In genomic region chr7:81603-82342, GRCh38 we compare ENCODE assay signal across 19 cellular contexts.
A peak's percentile ranks its signal among the peaks of the same experiment; 100 is the strongest.
DNase-seq lines count a peak whose midpoint lies in the region; ATAC-seq, FAIRE-seq and TF ChIP-seq lines count a peak whose summit lies in the region.
"Had no signal": no experiment of that assay in that cellular context is flagged by ENCODE, and none has a peak within 500 bp of the region (broad histone marks: within the 10 kb centered on the region; RNA-seq: fewer than 3 reads in every experiment).

No MANE protein-coding gene starts in this region.

- no peak for ATAC-seq in GM21390 (IDR thresholded peaks at IDR 0.05; ENCODE audit: unreplicated experiment)

- peaks cover 39% of the 10 kb centered on the region for H3K4me1 Mint-ChIP-seq in neural progenitor cell
- H3K4me1 Mint-ChIP-seq in activated CD4-positive, alpha-beta T cell treated with anti-CD3 and anti-CD28 coated beads, Interleukin-2, amount 10 ng/mL, durations not matched to agents 7 days and 5 days: no peaks in the 10 kb centered on the region

- no peaks in the 10 kb centered on the region for H4K20me1 ChIP-seq in neural progenitor cell (ENCODE audit: low read depth)

- no peak overlapping the region for H3K4me2 ChIP-seq in neural progenitor cell

- H3K27me3 Mint-ChIP-seq in neural progenitor cell (ENCODE audit: insufficient read depth, low read depth): peaks cover 18% of the 10 kb centered on the region
- no peaks in the 10 kb centered on the region for H3K27me3 Mint-ChIP-seq in activated CD4-positive, alpha-beta T cell treated with anti-CD3 and anti-CD28 coated beads, Interleukin-2, amount 10 ng/mL, durations not matched to agents 7 days and 5 days

- no peak overlapping the region for H3K27ac ChIP-seq in neural progenitor cell
- H3K27ac ChIP-seq: SK-N-MC had no signal

- TF ChIP-seq CTCF in epithelial cell of esophagus (IDR thresholded peaks at IDR 0.05; ENCODE audit: insufficient read depth, low read depth, low read length, missing control alignments) (no peak), neural progenitor cell (IDR thresholded peaks at IDR 0.05) (no peak)

- no peaks in the 10 kb centered on the region for H3K36me3 ChIP-seq in neural progenitor cell
- H3K36me3 ChIP-seq: HAP-1 had no signal

- H3K27ac Mint-ChIP-seq in neural progenitor cell: peak overlapping the region; percentile 63
- no peak overlapping the region for H3K27ac Mint-ChIP-seq in activated CD4-positive, alpha-beta T cell treated with anti-CD3 and anti-CD28 coated beads, Interleukin-2, amount 10 ng/mL, durations not matched to agents 7 days and 5 days

- no peaks in the 10 kb centered on the region for H3K27me3 ChIP-seq in neural progenitor cell

- no peaks in the 10 kb centered on the region for H3K79me2 ChIP-seq in neural progenitor cell (ENCODE audit: low read depth)

- H3K4me1 ChIP-seq in neural progenitor cell: peaks cover 15% of the 10 kb centered on the region
- H3K4me1 ChIP-seq: HAP-1 had no signal

- no peaks in the 10 kb centered on the region for H3K9me3 ChIP-seq in neural progenitor cell (ENCODE audit: low read depth)
- H3K9me3 ChIP-seq: HAP-1, mucosa of descending colon had no signal

- no peak overlapping the region for H3K9ac ChIP-seq in neural progenitor cell

- POLR2A ChIA-PET in activated CD4-positive, alpha-beta T cell treated with anti-CD3 and anti-CD28 coated beads, Interleukin-2, amount 10 ng/mL, durations not matched to agents 7 days and 5 days (lab: Charles Lee): no interaction called here

- H3K36me3 Mint-ChIP-seq in neural progenitor cell: no peaks in the 10 kb centered on the region
- no peaks in the 10 kb centered on the region for H3K36me3 Mint-ChIP-seq in activated CD4-positive, alpha-beta T cell treated with anti-CD3 and anti-CD28 coated beads, Interleukin-2, amount 10 ng/mL, durations not matched to agents 7 days and 5 days (ENCODE audit: low read depth)

- H3K4me3 Mint-ChIP-seq in neural progenitor cell: peak overlapping the region; percentile 15
- no peak overlapping the region for H3K4me3 Mint-ChIP-seq in activated CD4-positive, alpha-beta T cell treated with anti-CD3 and anti-CD28 coated beads, Interleukin-2, amount 10 ng/mL, durations not matched to agents 7 days and 5 days

- CTCF ChIA-PET in activated CD4-positive, alpha-beta T cell treated with anti-CD3 and anti-CD28 coated beads, Interleukin-2, amount 10 ng/mL, durations not matched to agents 7 days and 5 days (lab: Charles Lee): interaction anchor here (1.3 kb wide), 1 partner anchor 13 kb away, joined by 3 read pairs; no protein-coding TSS in a partner anchor

- peak; percentile 38 for FAIRE-seq in HTR-8/SVneo (lab: Jason Lieb, UNC)
- FAIRE-seq: colon had no signal

- DNase-seq in CD1c-positive myeloid dendritic cell (ENCODE audit: extremely low spot score) (peak; percentile 65), HTR-8/SVneo (ENCODE audit: insufficient read length, low spot score) (no peak), epithelial cell of esophagus (ENCODE audit: low read depth) (peak; percentile 31), neural progenitor cell (ENCODE audit: low spot score) (no peak), COLO829 (ENCODE audit: low spot score) (no peak), HCEC 1CT (no peak)
- DNase-seq in activated CD4-positive, alpha-beta T cell treated with anti-CD3 and anti-CD28 coated beads, Interleukin-2, amount 10 ng/mL, durations not matched to agents 7 days and 5 days: no peak
- DNase-seq: activated CD4-positive, alpha-beta T cell treated with anti-CD3 and anti-CD28 coated beads for 4 hours; activated naive CD4-positive, alpha-beta T cell treated with anti-CD3 and anti-CD28 coated beads, Interleukin-2, amount 50 U/mL, for 16 hours; hypothalamus; NCI-H1105 treated with DMSO at 0.1 percent for 48 hours; NCI-H226; nucleus accumbens; T-helper 9 cell had no signal

- H3K4me3 ChIP-seq in epithelial cell of esophagus (ENCODE audit: low read length): no peak overlapping the region
- H3K4me3 ChIP-seq in neural progenitor cell: no peak overlapping the region
- H3K4me3 ChIP-seq: HAP-1, mucosa of descending colon, SK-N-MC had no signal

- H2AFZ ChIP-seq in neural progenitor cell (replicated peaks): no peak overlapping the region

- H3K9me3 Mint-ChIP-seq in neural progenitor cell: no peaks in the 10 kb centered on the region
- no peaks in the 10 kb centered on the region for H3K9me3 Mint-ChIP-seq in activated CD4-positive, alpha-beta T cell treated with anti-CD3 and anti-CD28 coated beads, Interleukin-2, amount 10 ng/mL, durations not matched to agents 7 days and 5 days

- no peaks in the 10 kb centered on the region for H3F3A ChIP-seq in neural progenitor cell (ENCODE audit: low read depth)

Comparison
In these comparisons a context has a peak if more than half of its experiments do, and no peak if none do; other contexts are left out.
1. DNase-seq: peak in CD1c-positive myeloid dendritic cell (single experiment) and epithelial cell of esophagus (single experiment); none in HTR-8/SVneo (single experiment), neural progenitor cell (single experiment), COLO829 (single experiment), activated CD4-positive, alpha-beta T cell treated with anti-CD3 and anti-CD28 coated beads, Interleukin-2, amount 10 ng/mL, durations not matched to agents 7 days and 5 days (single experiment) and HCEC 1CT (single experiment).